10 cellular contexts compared by ENCODE assay signal in the genomic region with DNA sequence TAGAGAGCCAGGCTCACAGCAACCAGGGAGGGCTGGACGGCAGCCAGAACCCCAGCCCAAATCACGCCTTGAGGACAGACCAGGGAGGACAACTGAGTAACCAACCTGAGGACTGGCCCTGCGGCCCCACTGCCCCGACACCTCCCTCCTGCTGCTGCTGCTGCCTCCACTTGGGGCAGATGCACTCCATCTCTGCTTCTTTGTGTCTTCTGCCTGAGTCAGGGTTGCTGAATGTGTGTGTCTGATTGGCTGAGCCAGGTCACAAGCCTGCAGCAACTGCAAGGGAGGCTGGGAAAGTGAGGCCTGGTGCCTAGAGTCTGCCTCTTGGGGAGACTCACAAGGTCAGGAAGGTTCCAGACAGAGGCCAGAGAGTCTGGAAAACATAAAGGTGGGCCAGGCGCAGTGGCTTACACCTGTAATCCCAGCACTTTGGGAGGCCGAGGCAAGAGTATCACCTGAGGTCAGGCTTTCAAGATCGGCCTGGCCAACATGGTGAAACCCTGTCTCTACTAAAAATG.
DNase-seq lines count a peak whose midpoint lies in the region; ATAC-seq and TF ChIP-seq lines count a peak whose summit lies in the region.
"Had no signal": no experiment of that assay in that cellular context is flagged by ENCODE, and none has a peak within 500 bp of the region (broad histone marks: within the 10 kb centered on the region; RNA-seq: fewer than 3 reads in every experiment).

No MANE protein-coding gene starts in this region.

- H3F3A ChIP-seq in DOHH2 (ENCODE audit: control insufficient read depth, insufficient read depth): peaks cover 10% of the 10 kb centered on the region

- peak overlapping the region; percentile 71 for H3K4me3 Mint-ChIP-seq in activated CD8-positive, alpha-beta T cell treated with anti-CD3 and anti-CD28 coated beads for 36 hours

- CTCF ChIA-PET in activated CD8-positive, alpha-beta T cell treated with anti-CD3 and anti-CD28 coated beads for 36 hours (lab: Charles Lee): interaction anchor here (0.6 to 24.5 kb wide), 3 partner anchors 9 to 333 kb away, joined by 3 to 647 read pairs (median 5); a partner anchor contains a TSS

- H3K79me2 ChIP-seq in DOHH2 (ENCODE audit: control insufficient read depth, low read length) (no peaks in the 10 kb centered on the region), mesendoderm (ENCODE audit: control insufficient read depth, insufficient read depth, low read length) (no peaks in the 10 kb centered on the region)

- WGBS in mesendoderm (ENCODE audit: extremely low coverage, insufficient coverage, low lambda C conversion rate): no CpG with 5 or more reads among the region's 7 CpGs

- H3K23ac ChIP-seq in mesendoderm (ENCODE audit: low read length): no peak overlapping the region

- H3K9ac ChIP-seq in mesendoderm (ENCODE audit: low read length): no peak overlapping the region

- H3K27me3 ChIP-seq in DOHH2 (ENCODE audit: control insufficient read depth, low read length) (no peaks in the 10 kb centered on the region), mesendoderm (ENCODE audit: insufficient read depth, low read length, poor library complexity) (no peaks in the 10 kb centered on the region)
- H3K27me3 ChIP-seq: ovary had no signal

- H3K27me3 Mint-ChIP-seq in activated CD8-positive, alpha-beta T cell treated with anti-CD3 and anti-CD28 coated beads for 36 hours: no peaks in the 10 kb centered on the region

- intact Hi-C loops in activated CD8-positive, alpha-beta T cell treated with anti-CD3 and anti-CD28 coated beads for 36 hours (cut with micrococcal nuclease): no loop called here

- no peak overlapping the region for H2BK5ac ChIP-seq in mesendoderm (ENCODE audit: low read length)

- no peak overlapping the region for H2BK120ac ChIP-seq in mesendoderm (ENCODE audit: low read depth, low read length)

- peak; percentile 70 for ATAC-seq in activated CD8-positive, alpha-beta T cell treated with anti-CD3 and anti-CD28 coated beads for 36 hours
- no peak for ATAC-seq in GM18498 (IDR thresholded peaks at IDR 0.05; ENCODE audit: unreplicated experiment)

- POLR2A ChIA-PET in activated CD8-positive, alpha-beta T cell treated with anti-CD3 and anti-CD28 coated beads for 36 hours (lab: Charles Lee): interaction anchor here (20.8 kb wide), 1 partner anchor 80 kb away, joined by 549 read pairs; a partner anchor contains a TSS

- no peaks in the 10 kb centered on the region for H3K79me1 ChIP-seq in mesendoderm (ENCODE audit: low read length)

- H3K9me3 ChIP-seq in DOHH2 (ENCODE audit: control insufficient read depth, insufficient read depth, low read length): no peaks in the 10 kb centered on the region
- H3K9me3 ChIP-seq: ovary had no signal

- H3K4me3 ChIP-seq in DOHH2 (ENCODE audit: low read length) (no peak overlapping the region), mesendoderm (ENCODE audit: low read length) (no peak overlapping the region)
- peak overlapping the region; percentile 25 for H3K4me3 ChIP-seq in Jurkat, Clone E6-1 (ENCODE audit: low read length)
- H3K4me3 ChIP-seq: ovary had no signal

- H2AK5ac ChIP-seq in mesendoderm (ENCODE audit: low read length): no peak overlapping the region

- H3K36me3 ChIP-seq in DOHH2 (ENCODE audit: control insufficient read depth, low read length) (no peaks in the 10 kb centered on the region), mesendoderm (ENCODE audit: control insufficient read depth, insufficient read depth, low read length) (no peaks in the 10 kb centered on the region)
- H3K36me3 ChIP-seq: ovary had no signal

- H4K5ac ChIP-seq in mesendoderm (ENCODE audit: low read length): no peak overlapping the region

- H3K36me3 Mint-ChIP-seq in activated CD8-positive, alpha-beta T cell treated with anti-CD3 and anti-CD28 coated beads for 36 hours (ENCODE audit: low read depth): peaks cover 17% of the 10 kb centered on the region

- H3K4ac ChIP-seq in mesendoderm (ENCODE audit: low read depth, low read length): no peak overlapping the region

- H3K4me1 ChIP-seq in DOHH2 (ENCODE audit: control insufficient read depth, low read length): peaks cover 49% of the 10 kb centered on the region
- no peaks in the 10 kb centered on the region for H3K4me1 ChIP-seq in mesendoderm (ENCODE audit: control insufficient read depth, low read depth, low read length)

- H3K18ac ChIP-seq in mesendoderm (ENCODE audit: low read length): no peak overlapping the region

- no peaks in the 10 kb centered on the region for H3K9me2 ChIP-seq in DOHH2 (replicated peaks; ENCODE audit: control insufficient read depth, low read length)

- H3K4me2 ChIP-seq in DOHH2 (ENCODE audit: low read length) (no peak overlapping the region; the same call in 1 of the 2 replicates), mesendoderm (ENCODE audit: low read length) (no peak overlapping the region)

- H3K9me3 Mint-ChIP-seq in activated CD8-positive, alpha-beta T cell treated with anti-CD3 and anti-CD28 coated beads for 36 hours: no peaks in the 10 kb centered on the region

- H3K27ac Mint-ChIP-seq in activated CD8-positive, alpha-beta T cell treated with anti-CD3 and anti-CD28 coated beads for 36 hours: peak overlapping the region; percentile 87

- peak overlapping the region; percentile 25 for H3K56ac ChIP-seq in mesendoderm (ENCODE audit: low read length)

- no peaks in the 10 kb centered on the region for H4K20me1 ChIP-seq in DOHH2 (ENCODE audit: control insufficient read depth, insufficient read depth, low read depth, low read length)

- no peak overlapping the region for H3K27ac ChIP-seq in DOHH2 (ENCODE audit: low read depth, low read length)
- no peak overlapping the region for H3K27ac ChIP-seq in mesendoderm (ENCODE audit: low read depth, low read length)
- H3K27ac ChIP-seq: ovary had no signal

- H2BK15ac ChIP-seq in mesendoderm (replicated peaks; ENCODE audit: low read depth): no peak overlapping the region

- H4K8ac ChIP-seq in mesendoderm (ENCODE audit: low read depth, low read length): no peak overlapping the region

- H3K4me1 Mint-ChIP-seq in activated CD8-positive, alpha-beta T cell treated with anti-CD3 and anti-CD28 coated beads for 36 hours (ENCODE audit: low read depth): peaks cover 59% of the 10 kb centered on the region

- TF ChIP-seq CTCF in DOHH2 (IDR thresholded peaks at IDR 0.05; ENCODE audit: low read depth, low read length, poor library complexity, severe bottlenecking): peak; percentile 19
- TF ChIP-seq CTCF in activated CD8-positive, alpha-beta T cell treated with anti-CD3 and anti-CD28 coated beads for 36 hours (IDR thresholded peaks at IDR 0.05): peak; percentile 39

- no peak for DNase-seq in Jurkat, Clone E6-1 (ENCODE audit: low read depth, low spot score)
- DNase-seq in activated CD8-positive, alpha-beta T cell treated with anti-CD3 and anti-CD28 coated beads for 36 hours: peak; percentile 73
- DNase-seq in mesendoderm: peak; percentile 70
- no peak for DNase-seq in NCI-H1930 (lab: John Stamatoyannopoulos, UW)
- no peak for DNase-seq in NCI-H1105 (lab: John Stamatoyannopoulos, UW)
- no peak for DNase-seq in AG08395 (ENCODE audit: low spot score)
- DNase-seq: NCI-H446 treated with DMSO at 0.1 percent for 48 hours had no signal

Comparison
In these comparisons a context has a peak if more than half of its experiments do, and no peak if none do; other contexts are left out.
1. DNase-seq: peak in activated CD8-positive, alpha-beta T cell treated with anti-CD3 and anti-CD28 coated beads for 36 hours (single experiment) and mesendoderm (single experiment); none in Jurkat, Clone E6-1 (single experiment), NCI-H1930 (0 of 2), NCI-H1105 (single experiment) and AG08395 (single experiment).